8 cellular contexts compared by ENCODE assay signal in genomic region chr2:218406209-218406948, GRCh38. TPM values are rescaled to one million over a fixed set of nuclear protein-coding genes. Genes with fewer than 3 reads are reported as not detected.
DNase-seq lines count a peak whose midpoint lies in the region; ATAC-seq and TF ChIP-seq lines count a peak whose summit lies in the region.

No MANE protein-coding gene starts in this region.

- intact Hi-C loops in activated B cell treated with CpG ODN at 0.5 μM for 24 hours (cut with micrococcal nuclease) = loop anchor here (1.0 to 10.0 kb wide), 11 partner anchors 10 to 978 kb away; partner anchors contain the start of genes ARPC2, BCS1L, CNOT9 and DNPEP

- no peaks in the 10 kb centered on the region for H3K27me3 Mint-ChIP-seq in activated B cell treated with CpG ODN at 0.5 μM for 24 hours

- TF ChIP-seq CTCF in activated B cell treated with CpG ODN at 0.5 μM for 24 hours (IDR thresholded peaks at IDR 0.05) = no peak

- peaks cover 30% of the 10 kb centered on the region for H3K36me3 Mint-ChIP-seq in activated B cell treated with CpG ODN at 0.5 μM for 24 hours (ENCODE audit: low read depth)

- ATAC-seq in GM19035 (IDR thresholded peaks at IDR 0.05; ENCODE audit: unreplicated experiment) (peak; percentile 81), HG03280 (IDR thresholded peaks at IDR 0.05; ENCODE audit: unreplicated experiment) (peak; percentile 87), activated B cell treated with CpG ODN at 0.5 μM for 24 hours (ENCODE audit: low read depth) (peak; percentile 83)

- POLR2A ChIA-PET in activated B cell treated with CpG ODN at 0.5 μM for 24 hours (lab: Charles Lee) = interaction anchor here (0.7 to 1.6 kb wide), 4 partner anchors 10 to 265 kb away, joined by 3 to 8 read pairs (median 3); partner anchors contain the start of genes BCS1L, RNF25 and ZNF142

- CTCF ChIA-PET in activated B cell treated with CpG ODN at 0.5 μM for 24 hours (lab: Charles Lee) = interaction anchor here (0.7 to 1.4 kb wide), 5 partner anchors 59 to 281 kb away, joined by 3 to 11 read pairs (median 4); no protein-coding TSS in a partner anchor

- H3K27ac ChIP-seq in caudate nucleus (ENCODE audit: low read depth, low read length) = peak overlapping the region; percentile 98

- H3K4me3 Mint-ChIP-seq in activated B cell treated with CpG ODN at 0.5 μM for 24 hours = peak overlapping the region; percentile 85

- DNase-seq in AML-193 (lab: John Stamatoyannopoulos, UW) (peak; percentile 99), NCI-H226 (peak; percentile 76), activated B cell treated with CpG ODN at 0.5 μM for 24 hours (peak; percentile 89), caudate nucleus (lab: John Stamatoyannopoulos, UW) (peak in 60 of 61 donors; percentile 76 to 99 (median 93)), islet precursor cell (peak; percentile 99)
- DNase-seq in stimulated activated CD4-positive, alpha-beta T cell treated with anti-CD3 and anti-CD28 coated beads, Interleukin-12 subunit alpha, Interleukin-12 subunit beta, amount 100 ng/mL, for 4 hours = peak; percentile 94

- H3K4me1 Mint-ChIP-seq in activated B cell treated with CpG ODN at 0.5 μM for 24 hours = peaks cover 54% of the 10 kb centered on the region

- H3K27ac Mint-ChIP-seq in activated B cell treated with CpG ODN at 0.5 μM for 24 hours = peak overlapping the region; percentile 86

- H3K9me3 Mint-ChIP-seq in activated B cell treated with CpG ODN at 0.5 μM for 24 hours = no peaks in the 10 kb centered on the region

RNA-seq across cellular contexts. Expression of gene CTDSP1, which starts 6.7 kb away (rescaled TPM):
- total RNA-seq in activated B cell treated with CpG ODN at 0.5 μM for 24 hours = 107 and 118 TPM in 2 replicates

RNA-seq across cellular contexts. Expression of gene VIL1, which starts 12.5 kb away (rescaled TPM):
- total RNA-seq in activated B cell treated with CpG ODN at 0.5 μM for 24 hours = 0.07 TPM in 1 of 2 replicates, not detected in the other

RNA-seq across cellular contexts. Expression of gene SLC11A1, which starts 24.3 kb away (rescaled TPM):
- 0.89 and 0.93 TPM in 2 replicates for total RNA-seq in activated B cell treated with CpG ODN at 0.5 μM for 24 hours

RNA-seq across cellular contexts. Expression of gene CATIP, which starts 49.7 kb away (rescaled TPM):
- not detected in 2 replicates for total RNA-seq in activated B cell treated with CpG ODN at 0.5 μM for 24 hours

Comparison
In these comparisons a context has a peak if more than half of its experiments do, and no peak if none do; other contexts are left out.
1. Peak in every context shown above with its lines: DNase-seq, ATAC-seq and H3K27ac ChIP-seq.